ENCODE assay signal across 1 cellular context in the genomic region with DNA sequence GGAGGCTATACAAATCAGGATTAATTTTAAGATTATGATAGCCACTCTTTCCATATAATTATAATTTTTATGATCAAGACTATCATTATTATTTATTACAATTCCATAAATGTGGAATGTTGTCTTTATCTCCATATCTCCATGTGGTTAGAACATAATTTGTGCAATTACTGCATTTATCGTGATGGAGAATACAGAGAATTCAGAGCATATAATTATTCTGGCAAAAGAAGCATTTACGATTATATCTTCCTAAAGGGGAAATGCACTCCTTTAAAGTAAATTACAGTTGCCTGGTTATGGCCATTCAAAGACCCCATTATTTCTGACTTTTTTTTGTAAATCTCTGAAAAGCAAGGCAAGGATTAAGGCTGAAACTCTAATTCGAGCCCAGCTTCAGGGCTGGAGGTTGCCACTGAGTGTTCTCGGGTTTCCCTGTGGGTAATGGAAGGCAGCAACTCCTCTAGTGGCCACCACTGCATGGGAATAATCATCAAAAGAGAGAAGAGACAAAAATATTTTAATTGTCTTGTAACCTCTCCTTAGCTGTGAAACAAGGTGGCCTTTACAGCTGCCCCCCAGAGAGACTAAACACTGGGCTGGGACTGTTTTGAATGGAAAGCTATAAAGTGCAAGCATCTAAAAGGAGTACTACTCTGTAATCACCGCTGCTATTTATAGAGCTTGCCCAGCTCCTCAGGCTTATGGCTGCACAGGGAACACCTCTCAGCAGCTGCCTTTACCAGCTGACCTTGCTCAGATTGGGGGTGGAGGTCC.
TF ChIP-seq lines count a peak whose summit lies in the region.

No MANE protein-coding gene starts in this region.

TF ChIP-seq in HEK293, 187 proteins besides CTCF, POLR2A, EP300 and RAD21 (continued from another document):
- TF ChIP-seq, protein P1, sequence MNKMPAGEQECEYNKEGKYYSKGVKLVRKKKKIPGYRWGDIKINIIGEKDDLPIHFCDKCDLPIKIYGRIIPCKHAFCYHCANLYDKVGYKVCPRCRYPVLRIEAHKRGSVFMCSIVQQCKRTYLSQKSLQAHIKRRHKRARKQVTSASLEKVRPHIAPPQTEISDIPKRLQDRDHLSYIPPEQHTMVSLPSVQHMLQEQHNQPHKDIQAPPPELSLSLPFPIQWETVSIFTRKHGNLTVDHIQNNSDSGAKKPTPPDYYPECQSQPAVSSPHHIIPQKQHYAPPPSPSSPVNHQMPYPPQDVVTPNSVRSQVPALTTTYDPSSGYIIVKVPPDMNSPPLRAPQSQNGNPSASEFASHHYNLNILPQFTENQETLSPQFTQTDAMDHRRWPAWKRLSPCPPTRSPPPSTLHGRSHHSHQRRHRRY (tag by site-specific recombination; IDR thresholded peaks at IDR 0.05) = no peak
- TF ChIP-seq ZNF169 (tag by site-specific recombination; IDR thresholded peaks at IDR 0.05) (no peak), SP7 (tag by site-specific recombination; IDR thresholded peaks at IDR 0.05) (peak; percentile 73), ZSCAN30 (tag by site-specific recombination; IDR thresholded peaks at IDR 0.05) (no peak), HOXA7 (CRISPR knock-in tag; IDR thresholded peaks at IDR 0.05; ENCODE audit: borderline replicate concordance) (no peak), OSR2 (tag by site-specific recombination; IDR thresholded peaks at IDR 0.05) (no peak), ZNF37A (tag by site-specific recombination; IDR thresholded peaks at IDR 0.05) (no peak), SALL2 (tag by site-specific recombination; IDR thresholded peaks at IDR 0.05; ENCODE audit: borderline replicate concordance) (no peak), ZNF791 (tag by site-specific recombination; IDR thresholded peaks at IDR 0.05) (no peak), ZNF404 (tag by site-specific recombination; IDR thresholded peaks at IDR 0.05) (no peak), BCL11A (tag by site-specific recombination; IDR thresholded peaks at IDR 0.05; ENCODE audit: low read depth) (no peak), HOXD13 (CRISPR knock-in tag; IDR thresholded peaks at IDR 0.05; ENCODE audit: borderline replicate concordance) (no peak), KLF7 (tag by site-specific recombination; IDR thresholded peaks at IDR 0.05; ENCODE audit: borderline replicate concordance) (no peak), ZBTB1 (tag by site-specific recombination; IDR thresholded peaks at IDR 0.05) (no peak), GLIS1 (tag by site-specific recombination; IDR thresholded peaks at IDR 0.05) (peak; percentile 80), ZNF785 (tag by site-specific recombination; IDR thresholded peaks at IDR 0.05) (no peak)
- TF ChIP-seq, protein P2, sequence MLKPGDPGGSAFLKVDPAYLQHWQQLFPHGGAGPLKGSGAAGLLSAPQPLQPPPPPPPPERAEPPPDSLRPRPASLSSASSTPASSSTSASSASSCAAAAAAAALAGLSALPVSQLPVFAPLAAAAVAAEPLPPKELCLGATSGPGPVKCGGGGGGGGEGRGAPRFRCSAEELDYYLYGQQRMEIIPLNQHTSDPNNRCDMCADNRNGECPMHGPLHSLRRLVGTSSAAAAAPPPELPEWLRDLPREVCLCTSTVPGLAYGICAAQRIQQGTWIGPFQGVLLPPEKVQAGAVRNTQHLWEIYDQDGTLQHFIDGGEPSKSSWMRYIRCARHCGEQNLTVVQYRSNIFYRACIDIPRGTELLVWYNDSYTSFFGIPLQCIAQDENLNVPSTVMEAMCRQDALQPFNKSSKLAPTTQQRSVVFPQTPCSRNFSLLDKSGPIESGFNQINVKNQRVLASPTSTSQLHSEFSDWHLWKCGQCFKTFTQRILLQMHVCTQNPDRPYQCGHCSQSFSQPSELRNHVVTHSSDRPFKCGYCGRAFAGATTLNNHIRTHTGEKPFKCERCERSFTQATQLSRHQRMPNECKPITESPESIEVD (tag by site-specific recombination; IDR thresholded peaks at IDR 0.05) = 0 out of 2 replicates have a peak, but pooled peaks have one; percentile 17
- TF ChIP-seq, protein P3, sequence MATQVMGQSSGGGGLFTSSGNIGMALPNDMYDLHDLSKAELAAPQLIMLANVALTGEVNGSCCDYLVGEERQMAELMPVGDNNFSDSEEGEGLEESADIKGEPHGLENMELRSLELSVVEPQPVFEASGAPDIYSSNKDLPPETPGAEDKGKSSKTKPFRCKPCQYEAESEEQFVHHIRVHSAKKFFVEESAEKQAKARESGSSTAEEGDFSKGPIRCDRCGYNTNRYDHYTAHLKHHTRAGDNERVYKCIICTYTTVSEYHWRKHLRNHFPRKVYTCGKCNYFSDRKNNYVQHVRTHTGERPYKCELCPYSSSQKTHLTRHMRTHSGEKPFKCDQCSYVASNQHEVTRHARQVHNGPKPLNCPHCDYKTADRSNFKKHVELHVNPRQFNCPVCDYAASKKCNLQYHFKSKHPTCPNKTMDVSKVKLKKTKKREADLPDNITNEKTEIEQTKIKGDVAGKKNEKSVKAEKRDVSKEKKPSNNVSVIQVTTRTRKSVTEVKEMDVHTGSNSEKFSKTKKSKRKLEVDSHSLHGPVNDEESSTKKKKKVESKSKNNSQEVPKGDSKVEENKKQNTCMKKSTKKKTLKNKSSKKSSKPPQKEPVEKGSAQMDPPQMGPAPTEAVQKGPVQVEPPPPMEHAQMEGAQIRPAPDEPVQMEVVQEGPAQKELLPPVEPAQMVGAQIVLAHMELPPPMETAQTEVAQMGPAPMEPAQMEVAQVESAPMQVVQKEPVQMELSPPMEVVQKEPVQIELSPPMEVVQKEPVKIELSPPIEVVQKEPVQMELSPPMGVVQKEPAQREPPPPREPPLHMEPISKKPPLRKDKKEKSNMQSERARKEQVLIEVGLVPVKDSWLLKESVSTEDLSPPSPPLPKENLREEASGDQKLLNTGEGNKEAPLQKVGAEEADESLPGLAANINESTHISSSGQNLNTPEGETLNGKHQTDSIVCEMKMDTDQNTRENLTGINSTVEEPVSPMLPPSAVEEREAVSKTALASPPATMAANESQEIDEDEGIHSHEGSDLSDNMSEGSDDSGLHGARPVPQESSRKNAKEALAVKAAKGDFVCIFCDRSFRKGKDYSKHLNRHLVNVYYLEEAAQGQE (tag by site-specific recombination; IDR thresholded peaks at IDR 0.05) = no peak
- TF ChIP-seq, protein P4, sequence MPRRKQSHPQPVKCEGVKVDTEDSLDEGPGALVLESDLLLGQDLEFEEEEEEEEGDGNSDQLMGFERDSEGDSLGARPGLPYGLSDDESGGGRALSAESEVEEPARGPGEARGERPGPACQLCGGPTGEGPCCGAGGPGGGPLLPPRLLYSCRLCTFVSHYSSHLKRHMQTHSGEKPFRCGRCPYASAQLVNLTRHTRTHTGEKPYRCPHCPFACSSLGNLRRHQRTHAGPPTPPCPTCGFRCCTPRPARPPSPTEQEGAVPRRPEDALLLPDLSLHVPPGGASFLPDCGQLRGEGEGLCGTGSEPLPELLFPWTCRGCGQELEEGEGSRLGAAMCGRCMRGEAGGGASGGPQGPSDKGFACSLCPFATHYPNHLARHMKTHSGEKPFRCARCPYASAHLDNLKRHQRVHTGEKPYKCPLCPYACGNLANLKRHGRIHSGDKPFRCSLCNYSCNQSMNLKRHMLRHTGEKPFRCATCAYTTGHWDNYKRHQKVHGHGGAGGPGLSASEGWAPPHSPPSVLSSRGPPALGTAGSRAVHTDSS (tag by site-specific recombination; IDR thresholded peaks at IDR 0.05) = no peak
- TF ChIP-seq, protein P5, sequence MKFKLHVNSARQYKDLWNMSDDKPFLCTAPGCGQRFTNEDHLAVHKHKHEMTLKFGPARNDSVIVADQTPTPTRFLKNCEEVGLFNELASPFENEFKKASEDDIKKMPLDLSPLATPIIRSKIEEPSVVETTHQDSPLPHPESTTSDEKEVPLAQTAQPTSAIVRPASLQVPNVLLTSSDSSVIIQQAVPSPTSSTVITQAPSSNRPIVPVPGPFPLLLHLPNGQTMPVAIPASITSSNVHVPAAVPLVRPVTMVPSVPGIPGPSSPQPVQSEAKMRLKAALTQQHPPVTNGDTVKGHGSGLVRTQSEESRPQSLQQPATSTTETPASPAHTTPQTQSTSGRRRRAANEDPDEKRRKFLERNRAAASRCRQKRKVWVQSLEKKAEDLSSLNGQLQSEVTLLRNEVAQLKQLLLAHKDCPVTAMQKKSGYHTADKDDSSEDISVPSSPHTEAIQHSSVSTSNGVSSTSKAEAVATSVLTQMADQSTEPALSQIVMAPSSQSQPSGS (tag by site-specific recombination; IDR thresholded peaks at IDR 0.05; ENCODE audit: low read depth) = no peak
- TF ChIP-seq, protein P6, sequence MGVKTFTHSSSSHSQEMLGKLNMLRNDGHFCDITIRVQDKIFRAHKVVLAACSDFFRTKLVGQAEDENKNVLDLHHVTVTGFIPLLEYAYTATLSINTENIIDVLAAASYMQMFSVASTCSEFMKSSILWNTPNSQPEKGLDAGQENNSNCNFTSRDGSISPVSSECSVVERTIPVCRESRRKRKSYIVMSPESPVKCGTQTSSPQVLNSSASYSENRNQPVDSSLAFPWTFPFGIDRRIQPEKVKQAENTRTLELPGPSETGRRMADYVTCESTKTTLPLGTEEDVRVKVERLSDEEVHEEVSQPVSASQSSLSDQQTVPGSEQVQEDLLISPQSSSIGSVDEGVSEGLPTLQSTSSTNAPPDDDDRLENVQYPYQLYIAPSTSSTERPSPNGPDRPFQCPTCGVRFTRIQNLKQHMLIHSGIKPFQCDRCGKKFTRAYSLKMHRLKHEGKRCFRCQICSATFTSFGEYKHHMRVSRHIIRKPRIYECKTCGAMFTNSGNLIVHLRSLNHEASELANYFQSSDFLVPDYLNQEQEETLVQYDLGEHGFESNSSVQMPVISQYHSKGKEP (tag by site-specific recombination; IDR thresholded peaks at IDR 0.05) = no peak
